In genomic region chr1:244163861-244164562, GRCh38 we compare ENCODE assay signal across 10 cellular contexts.
DNase-seq lines count a peak whose midpoint lies in the region; ATAC-seq, FAIRE-seq and TF ChIP-seq lines count a peak whose summit lies in the region.
"Had no signal": no experiment of that assay in that cellular context is flagged by ENCODE, and none has a peak within 500 bp of the region (broad histone marks: within the 10 kb centered on the region; RNA-seq: fewer than 3 reads in every experiment).

No MANE protein-coding gene starts in this region.

- no peak overlapping the region for H3K4me2 ChIP-seq in HepG2 (ENCODE audit: low read depth, low read length)

- in situ Hi-C loops in HepG2 (cut with HindIII; ENCODE audit: extremely low pct_ligation_motif_present, low pct_unique_long_range_greater_than_20kb) (no loop called here), brain microvascular endothelial cell (cut with HindIII; ENCODE audit: low pct_ligation_motif_present, low sequenced_read_pairs) (no loop called here)

- FAIRE-seq in HepG2 (lab: Jason Lieb, UNC), result no peak

- POLR2A ChIA-PET in HepG2 (lab: Yijun Ruan, JAX), result no interaction called here

- H3K4me1 ChIP-seq in liver (ENCODE audit: control insufficient read depth in 4 of 4, insufficient read depth in 4 of 4, low read length in 3 of 4), result no peaks in the 10 kb centered on the region
- H3K4me1 ChIP-seq in HepG2 (ENCODE audit: insufficient read depth, low read length), result no peaks in the 10 kb centered on the region
- peaks cover 31% of the 10 kb centered on the region for H3K4me1 ChIP-seq in iPS-20b (ENCODE audit: insufficient read depth, low read length)
- peaks cover 0 to 1% of the 10 kb centered on the region in 2 donors for H3K4me1 ChIP-seq in aorta (ENCODE audit: control insufficient read depth in 1 of 2, insufficient read depth in 2 of 2, low read length in 2 of 2)

- H3K9ac ChIP-seq in liver (ENCODE audit: low read depth in 1 of 2, low read length in 2 of 2) (no peak overlapping the region), HepG2 (ENCODE audit: insufficient read depth, low read depth, low read length) (no peak overlapping the region), iPS-20b (ENCODE audit: low read depth, low read length) (0 out of 2 replicates have a peak overlapping the region, but pooled peaks have one; percentile 44)

- TF ChIP-seq RAD21 in liver (IDR thresholded peaks at IDR 0.05) (peak in 1 of 2 donors; percentile 19), HepG2 (CRISPR knock-in tag; IDR thresholded peaks at IDR 0.05) (no peak)

- H3K4me3 Mint-ChIP-seq in activated T-cell treated with anti-CD3 and anti-CD28 coated beads, Interleukin-2, amount 50 U/mL, for 4 hours, result no peak overlapping the region

- WGBS in liver, result 75% methylated on average over 9 of the region's 9 CpGs
- 38% methylated on average over 9 of the region's 9 CpGs for WGBS in HepG2 (ENCODE audit: low lambda C conversion rate)
- 36% methylated on average over 9 of the region's 9 CpGs for WGBS in aorta, 2 donors

- ATAC-seq in HepG2 (no peak), aorta (ENCODE audit: low FRiP score) (peak; percentile 56)
- no peak for ATAC-seq in activated T-cell treated with anti-CD3 and anti-CD28 coated beads, Interleukin-2, amount 50 U/mL, for 4 hours

- H3K79me2 ChIP-seq in HepG2 (ENCODE audit: insufficient read depth, low read length), result no peaks in the 10 kb centered on the region

- H3K27me3 Mint-ChIP-seq in activated T-cell treated with anti-CD3 and anti-CD28 coated beads, Interleukin-2, amount 50 U/mL, for 4 hours (ENCODE audit: low read depth), result no peaks in the 10 kb centered on the region

- H3K9me3 ChIP-seq in liver (ENCODE audit: control insufficient read depth in 4 of 4, low read length in 3 of 4), result no peaks in the 10 kb centered on the region
- no peaks in the 10 kb centered on the region for H3K9me3 ChIP-seq in HepG2 (ENCODE audit: low read length)
- H3K9me3 ChIP-seq in iPS-20b (ENCODE audit: insufficient read depth, low read depth, low read length), result no peaks in the 10 kb centered on the region
- H3K9me3 ChIP-seq in aorta (ENCODE audit: control insufficient read depth, low read length), result peaks cover 3% of the 10 kb centered on the region

- H3K9me3 Mint-ChIP-seq in activated T-cell treated with anti-CD3 and anti-CD28 coated beads, Interleukin-2, amount 50 U/mL, for 4 hours, result no peaks in the 10 kb centered on the region

- H3K36me3 ChIP-seq in liver (ENCODE audit: control insufficient read depth in 4 of 4, insufficient read depth in 3 of 4, low read depth in 1 of 4, low read length in 3 of 4) (no peaks in the 10 kb centered on the region), HepG2 (replicated peaks in 1 of 2; ENCODE audit: control insufficient read depth in 1 of 2, insufficient read depth in 2 of 2, low read length in 2 of 2) (no peaks in the 10 kb centered on the region), brain microvascular endothelial cell (replicated peaks) (no peaks in the 10 kb centered on the region), iPS-20b (ENCODE audit: insufficient read depth, low read depth, low read length) (no peaks in the 10 kb centered on the region), aorta (ENCODE audit: control insufficient read depth in 1 of 2, insufficient read depth in 2 of 2, low read length in 1 of 2) (no peaks in the 10 kb centered on the region)

- H3K27me3 ChIP-seq in liver (ENCODE audit: control insufficient read depth in 4 of 4, insufficient read depth in 4 of 4, low read length in 3 of 4), result no peaks in the 10 kb centered on the region
- H3K27me3 ChIP-seq in HepG2 (ENCODE audit: control insufficient read depth in 1 of 2, insufficient read depth in 2 of 2, low read length in 2 of 2), result no peaks in the 10 kb centered on the region
- H3K27me3 ChIP-seq in brain microvascular endothelial cell (replicated peaks), result no peaks in the 10 kb centered on the region
- H3K27me3 ChIP-seq in iPS-20b (ENCODE audit: insufficient read depth, low read length), result no peaks in the 10 kb centered on the region
- H3K27me3 ChIP-seq in aorta (ENCODE audit: control insufficient read depth in 1 of 2, insufficient read depth in 2 of 2, low read length in 1 of 2), result no peaks in the 10 kb centered on the region

- CTCF ChIA-PET in HepG2 (lab: Yijun Ruan, JAX; ENCODE audit: low intra/inter-chr PET ratio, low total read pairs), result no interaction called here

- no peak overlapping the region for H3K4me3 ChIP-seq in liver (ENCODE audit: low read depth in 1 of 3, low read length in 3 of 3)
- no peak overlapping the region for H3K4me3 ChIP-seq in HepG2 (replicated peaks in 1 of 3; ENCODE audit: insufficient read depth in 1 of 3, low read depth in 2 of 3, low read length in 3 of 3)
- H3K4me3 ChIP-seq in brain microvascular endothelial cell (ENCODE audit: low read depth, low read length), result peak overlapping the region; percentile 26
- peak overlapping the region; percentile 8; the same call in 1 of the 2 replicates for H3K4me3 ChIP-seq in iPS-20b (ENCODE audit: low read length)
- H3K4me3 ChIP-seq in aorta (ENCODE audit: low read length in 2 of 2), result no peak overlapping the region

- TF ChIP-seq CTCF in liver (IDR thresholded peaks at IDR 0.05; ENCODE audit: low read depth, low read length, missing input control) (no peak), HepG2 (CRISPR knock-in tag; IDR thresholded peaks at IDR 0.05) (no peak), brain microvascular endothelial cell (IDR thresholded peaks at IDR 0.05; ENCODE audit: low read depth, low read length, missing control alignments) (no peak)

- H2AFZ ChIP-seq in HepG2 (ENCODE audit: low read length), result no peak overlapping the region

- H3K27ac ChIP-seq in liver (ENCODE audit: low read depth in 1 of 2, low read length in 2 of 2) (peak overlapping the region; percentile 29), HepG2 (ENCODE audit: extremely low read length, insufficient read depth, low read length) (no peak overlapping the region), brain microvascular endothelial cell (peak overlapping the region; percentile 66), iPS-20b (ENCODE audit: low read length) (peak overlapping the region; percentile 51), aorta (ENCODE audit: low read depth in 1 of 2, low read length in 2 of 2) (no peak overlapping the region)

- no peak for TF ChIP-seq POLR2A in HepG2 (IDR thresholded peaks at IDR 0.05; ENCODE audit: insufficient read depth in 1 of 2, low read depth in 2 of 2, low read length in 2 of 2)

- H3K36me3 Mint-ChIP-seq in activated T-cell treated with anti-CD3 and anti-CD28 coated beads, Interleukin-2, amount 50 U/mL, for 4 hours (ENCODE audit: insufficient read depth), result no peaks in the 10 kb centered on the region

- TF ChIP-seq EP300 in HepG2 (IDR thresholded peaks at IDR 0.05; ENCODE audit: low read depth in 2 of 2, low read length in 2 of 2), result no peak
- TF ChIP-seq EP300 in HepG2 (CRISPR knock-in tag; IDR thresholded peaks at IDR 0.05; ENCODE audit: borderline replicate concordance), result no peak

- no peaks in the 10 kb centered on the region for H3K4me1 Mint-ChIP-seq in activated T-cell treated with anti-CD3 and anti-CD28 coated beads, Interleukin-2, amount 50 U/mL, for 4 hours (ENCODE audit: low read depth)

- BruUV-seq in HepG2 (replicated peaks; lab: Mats Ljungman, UMichigan), result no TSS peak

- intact Hi-C loops in HepG2 (cut with micrococcal nuclease; ENCODE audit: unreplicated experiment), result no loop called here
- intact Hi-C loops in aorta (cut with DNase I), result no loop called here

- H4K20me1 ChIP-seq in HepG2 (ENCODE audit: insufficient read depth, low read length), result no peaks in the 10 kb centered on the region

- DNase-seq in HepG2 (ENCODE audit: low spot score) (no peak), brain microvascular endothelial cell (peak; percentile 93), aorta (no peak), activated T-cell treated with anti-CD3 and anti-CD28 coated beads for 4 hours (no peak), ecto neural progenitor cell (ENCODE audit: low spot score) (no peak)
- no peak for DNase-seq in activated T-cell treated with anti-CD3 and anti-CD28 coated beads, Interleukin-2, amount 50 U/mL, for 4 hours
- DNase-seq: activated naive CD4-positive, alpha-beta T cell; occipital lobe had no signal

TF ChIP-seq in liver, 16 proteins besides CTCF, POLR2A, EP300 and RAD21:
- TF ChIP-seq HNF4A (conservative IDR thresholded peaks at IDR 0.05) (no peak), JUND (IDR thresholded peaks at IDR 0.05) (peak in 1 of 2 donors; percentile 63), HNF4G (IDR thresholded peaks at IDR 0.05) (no peak), MAX (IDR thresholded peaks at IDR 0.05) (no peak), NR2F2 (IDR thresholded peaks at IDR 0.05) (peak; percentile 37), SP1 (IDR thresholded peaks at IDR 0.05) (peak; percentile 20)

TF ChIP-seq in HepG2, 621 proteins besides CTCF, POLR2A, EP300 and RAD21 (continues in another document):
- TF ChIP-seq RARG (CRISPR knock-in tag; IDR thresholded peaks at IDR 0.05; ENCODE audit: low read depth) (no peak), ZC3H4 (CRISPR knock-in tag; IDR thresholded peaks at IDR 0.05; ENCODE audit: borderline replicate concordance) (no peak), ZMYM3 (CRISPR knock-in tag; IDR thresholded peaks at IDR 0.05) (no peak), PITX1 (CRISPR knock-in tag; IDR thresholded peaks at IDR 0.05) (no peak), THAP11 (CRISPR knock-in tag; IDR thresholded peaks at IDR 0.05) (no peak), SATB2 (CRISPR knock-in tag; IDR thresholded peaks at IDR 0.05) (no peak), ZBTB42 (CRISPR knock-in tag; IDR thresholded peaks at IDR 0.05) (no peak), HOXA5 (CRISPR knock-in tag; IDR thresholded peaks at IDR 0.05) (no peak), ZNF615 (CRISPR knock-in tag; IDR thresholded peaks at IDR 0.05; ENCODE audit: borderline replicate concordance) (no peak), ZNF10 (CRISPR knock-in tag; IDR thresholded peaks at IDR 0.05; ENCODE audit: borderline replicate concordance, low read depth) (no peak), MED1 (CRISPR knock-in tag; IDR thresholded peaks at IDR 0.05) (no peak), ZNF781 (CRISPR knock-in tag; IDR thresholded peaks at IDR 0.05; ENCODE audit: borderline replicate concordance, not compliant biosample characterization) (no peak), TIGD3 (CRISPR knock-in tag; IDR thresholded peaks at IDR 0.05; ENCODE audit: borderline replicate concordance) (no peak), TP53 (CRISPR knock-in tag; conservative IDR thresholded peaks at IDR 0.05) (no peak), ZNF329 (CRISPR knock-in tag; IDR thresholded peaks at IDR 0.05; ENCODE audit: low read depth) (no peak)

Comparison
In these comparisons a context has a peak if more than half of its experiments do, and no peak if none do; other contexts are left out.
1. H3K27ac ChIP-seq: peak in liver (2 of 2), brain microvascular endothelial cell (single experiment) and iPS-20b (single experiment); none in HepG2 (single experiment) and aorta (0 of 2).
2. H3K4me3 ChIP-seq: peak in brain microvascular endothelial cell (single experiment) and iPS-20b (single experiment); none in liver (0 of 3), HepG2 (0 of 3) and aorta (0 of 2).